8 cellular contexts compared by ENCODE assay signal in the genomic region with DNA sequence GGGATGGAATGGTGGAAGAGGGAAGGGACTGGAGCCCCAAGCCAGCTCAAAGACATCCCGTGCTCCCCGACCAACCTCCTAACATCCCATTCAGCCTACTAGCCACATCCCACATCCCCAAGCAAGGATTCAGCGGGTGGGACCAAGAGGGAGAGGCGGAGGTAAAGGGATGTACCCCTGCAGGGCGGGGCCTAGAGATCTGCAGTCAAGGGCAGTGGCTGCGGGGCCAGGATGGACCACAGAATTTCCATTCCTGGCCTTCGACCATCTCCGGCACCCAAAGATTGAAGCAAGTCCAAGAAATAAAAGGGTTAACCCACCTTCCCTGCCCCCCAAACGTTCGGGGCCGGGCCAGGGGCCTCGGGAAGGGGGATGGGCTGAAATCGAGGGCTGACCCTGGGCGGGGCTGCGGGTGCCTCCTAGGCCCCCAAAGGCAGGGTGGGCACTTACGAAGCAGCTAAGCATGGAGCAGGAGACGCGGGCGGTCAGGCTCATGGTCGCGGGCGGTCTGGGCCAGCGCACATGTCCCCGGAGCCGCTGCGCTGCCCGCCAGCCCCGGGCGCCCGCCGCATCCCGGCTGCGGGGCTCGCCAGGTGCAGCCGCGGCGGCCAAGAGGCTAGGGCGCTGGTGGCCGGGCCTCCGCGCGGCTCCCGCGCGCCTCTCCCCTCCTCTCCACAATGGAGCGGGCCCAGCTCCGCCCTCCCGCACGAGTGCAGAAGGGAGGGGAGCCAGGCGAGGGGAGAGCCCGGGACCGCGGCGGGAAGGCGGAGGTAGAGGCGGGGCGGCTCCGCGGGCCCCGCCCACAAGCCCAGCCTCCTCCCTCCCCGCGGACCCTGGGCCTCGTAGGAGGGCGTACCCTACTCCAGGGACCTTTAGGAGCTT. TPM values are rescaled to one million over a fixed set of nuclear protein-coding genes. Genes with fewer than 3 reads are reported as not detected.
DNase-seq lines count a peak whose midpoint lies in the region; ATAC-seq lines count a peak whose summit lies in the region.

A gene (minus strand): TSS at position 726 of the 882 bp plus-strand sequence. CDS start 231 bp downstream, at position 495.

- peak; percentile 24 for ATAC-seq in activated CD8-positive, alpha-beta memory T cell treated with anti-CD3 and anti-CD28 coated beads, Interleukin-2, amount 10 ng/mL, durations not matched to agents 7 days and 5 days
- no peak for ATAC-seq in GM18861 (IDR thresholded peaks at IDR 0.05; ENCODE audit: unreplicated experiment)

- H3K36me3 Mint-ChIP-seq in activated CD8-positive, alpha-beta memory T cell treated with anti-CD3 and anti-CD28 coated beads, Interleukin-2, amount 10 ng/mL, durations not matched to agents 7 days and 5 days, result peaks cover 23% of the 10 kb centered on the region

- H3K18ac ChIP-seq in mesenchymal stem cell (ENCODE audit: low read depth in 1 of 2, low read length in 2 of 2), result peak within 1 kb of the TSS; percentile 40 to 93

- CTCF ChIA-PET in activated CD8-positive, alpha-beta memory T cell treated with anti-CD3 and anti-CD28 coated beads, Interleukin-2, amount 10 ng/mL, durations not matched to agents 7 days and 5 days (lab: Charles Lee), result interaction anchor here (0.8 to 1.5 kb wide), 5 partner anchors 11 to 265 kb away, joined by 3 to 6 read pairs (median 4); no protein-coding TSS in a partner anchor

- peak within 1 kb of the TSS; percentile 9 for H4K91ac ChIP-seq in mesenchymal stem cell (ENCODE audit: low read length)

- WGBS in mesenchymal stem cell, result 0% methylated on average over 28 of the region's 64 CpGs

- peak within 1 kb of the TSS; percentile 66 for H4K8ac ChIP-seq in mesenchymal stem cell (ENCODE audit: low read length)

- no peaks in the 10 kb centered on the region for H3K27me3 ChIP-seq in endocrine pancreas (ENCODE audit: control insufficient read depth, insufficient read depth, low read length)
- H3K27me3 ChIP-seq in mesenchymal stem cell (ENCODE audit: control insufficient read depth in 1 of 2, insufficient read depth in 1 of 2, low read length in 2 of 2), result no peaks in the 10 kb centered on the region

- H2BK120ac ChIP-seq in mesenchymal stem cell (ENCODE audit: low read depth, low read length), result peak within 1 kb of the TSS; percentile 82

- DNase-seq in DMS153 (lab: John Stamatoyannopoulos, UW), result peak; percentile 68
- DNase-seq in HS-5 (ENCODE audit: low read depth), result peak; percentile 34
- DNase-seq in NOMO-1 (lab: John Stamatoyannopoulos, UW; ENCODE audit: unreplicated experiment in 2 of 2), result peak; percentile 65 to 83
- peak; percentile 82 for DNase-seq in activated CD8-positive, alpha-beta memory T cell treated with anti-CD3 and anti-CD28 coated beads, Interleukin-2, amount 10 ng/mL, durations not matched to agents 7 days and 5 days
- DNase-seq in mesenchymal stem cell, result peak; percentile 81
- DNase-seq in stimulated activated CD8-positive, alpha-beta memory T cell treated with anti-CD3 and anti-CD28 coated beads, Interleukin-12 subunit alpha, Interleukin-12 subunit beta, amount 100 ng/mL, for 1 hour (ENCODE audit: low read depth), result peak; percentile 56

- no peaks in the 10 kb centered on the region for H3K9me3 Mint-ChIP-seq in activated CD8-positive, alpha-beta memory T cell treated with anti-CD3 and anti-CD28 coated beads, Interleukin-2, amount 10 ng/mL, durations not matched to agents 7 days and 5 days (ENCODE audit: low read depth)

- H3K9me3 ChIP-seq in endocrine pancreas (ENCODE audit: control insufficient read depth, low read length) (no peaks in the 10 kb centered on the region), mesenchymal stem cell (ENCODE audit: control insufficient read depth, low read length) (no peaks in the 10 kb centered on the region)

- peak within 1 kb of the TSS; percentile 0 for H2BK15ac ChIP-seq in mesenchymal stem cell (ENCODE audit: low read depth, poor library complexity, severe bottlenecking)

- H3K4me2 ChIP-seq in mesenchymal stem cell (ENCODE audit: low read length, poor library complexity, severe bottlenecking), result peak within 1 kb of the TSS; percentile 86

- H3K79me1 ChIP-seq in mesenchymal stem cell (replicated peaks; ENCODE audit: low read length, poor library complexity, severe bottlenecking), result peaks cover 32% of the 10 kb centered on the region

- H3K4me3 ChIP-seq in endocrine pancreas (ENCODE audit: control insufficient read depth, insufficient read depth, low read length) (peak within 1 kb of the TSS; percentile 7), mesenchymal stem cell (ENCODE audit: insufficient read depth in 1 of 2, low read depth in 1 of 2, low read length in 2 of 2) (peak within 1 kb of the TSS; percentile 78 to 85)

- H3K9ac ChIP-seq in endocrine pancreas (ENCODE audit: control insufficient read depth, insufficient read depth, low read length) (peak within 1 kb of the TSS; percentile 44), mesenchymal stem cell (ENCODE audit: low read length) (peak within 1 kb of the TSS; percentile 85)

- peak within 1 kb of the TSS; percentile 73 for H2AFZ ChIP-seq in mesenchymal stem cell (ENCODE audit: low read depth, low read length)

- H2BK5ac ChIP-seq in mesenchymal stem cell (ENCODE audit: low read depth, low read length, poor library complexity, severe bottlenecking), result no peak within 1 kb of the TSS

- H3K27ac ChIP-seq in mesenchymal stem cell (ENCODE audit: low read length, poor library complexity, severe bottlenecking), result no peak within 1 kb of the TSS

- peak within 1 kb of the TSS; percentile 36 for H2AK5ac ChIP-seq in mesenchymal stem cell (ENCODE audit: low read length, severe bottlenecking)

- H3K4me3 Mint-ChIP-seq in activated CD8-positive, alpha-beta memory T cell treated with anti-CD3 and anti-CD28 coated beads, Interleukin-2, amount 10 ng/mL, durations not matched to agents 7 days and 5 days, result peak within 1 kb of the TSS; percentile 84

- peaks cover 3% of the 10 kb centered on the region for H3K27me3 Mint-ChIP-seq in activated CD8-positive, alpha-beta memory T cell treated with anti-CD3 and anti-CD28 coated beads, Interleukin-2, amount 10 ng/mL, durations not matched to agents 7 days and 5 days

- H3K14ac ChIP-seq in mesenchymal stem cell (ENCODE audit: low read length in 2 of 2), result peak within 1 kb of the TSS in 1 of 2 experiments; percentile 95

- H2BK12ac ChIP-seq in mesenchymal stem cell (ENCODE audit: low read length in 2 of 2), result peak within 1 kb of the TSS in 1 of 2 experiments; percentile 15

- H3K4ac ChIP-seq in mesenchymal stem cell (ENCODE audit: low read depth in 1 of 2, low read length in 2 of 2), result peak within 1 kb of the TSS; percentile 46 to 50

- H3K4me1 ChIP-seq in endocrine pancreas (ENCODE audit: control insufficient read depth, insufficient read depth, low read length), result peaks cover 4% of the 10 kb centered on the region
- peaks cover 20% of the 10 kb centered on the region for H3K4me1 ChIP-seq in mesenchymal stem cell (ENCODE audit: control insufficient read depth, insufficient read depth, low read depth, low read length)

- H3K36me3 ChIP-seq in endocrine pancreas (ENCODE audit: control insufficient read depth, insufficient read depth, low read length) (no peaks in the 10 kb centered on the region), mesenchymal stem cell (ENCODE audit: control insufficient read depth in 1 of 2, insufficient read depth in 2 of 2, low read depth in 1 of 2, low read length in 2 of 2) (peaks cover 23 to 33% of the 10 kb centered on the region in 2 experiments)

- peak within 1 kb of the TSS; percentile 77 for H3K27ac Mint-ChIP-seq in activated CD8-positive, alpha-beta memory T cell treated with anti-CD3 and anti-CD28 coated beads, Interleukin-2, amount 10 ng/mL, durations not matched to agents 7 days and 5 days

- H3K23ac ChIP-seq in mesenchymal stem cell (ENCODE audit: low read length in 2 of 2), result peak within 1 kb of the TSS in 1 of 2 experiments; percentile 95

- peaks cover 63% of the 10 kb centered on the region for H3K4me1 Mint-ChIP-seq in activated CD8-positive, alpha-beta memory T cell treated with anti-CD3 and anti-CD28 coated beads, Interleukin-2, amount 10 ng/mL, durations not matched to agents 7 days and 5 days

RNA-seq across cellular contexts. Expression of the gene that starts here (rescaled TPM):
- total RNA-seq in activated CD8-positive, alpha-beta memory T cell treated with anti-CD3 and anti-CD28 coated beads, Interleukin-2, amount 10 ng/mL, durations not matched to agents 7 days and 5 days, result 10 to 100 TPM; 57.9 to 63.8 TPM
- polyA plus RNA-seq in mesenchymal stem cell (2013, experiment 1 of 2), result 13.8 TPM
- 12.8 TPM for polyA plus RNA-seq in mesenchymal stem cell (2013, experiment 2 of 2)
